Comparison of ENCODE assay signal across 8 cellular contexts in the genomic region with DNA sequence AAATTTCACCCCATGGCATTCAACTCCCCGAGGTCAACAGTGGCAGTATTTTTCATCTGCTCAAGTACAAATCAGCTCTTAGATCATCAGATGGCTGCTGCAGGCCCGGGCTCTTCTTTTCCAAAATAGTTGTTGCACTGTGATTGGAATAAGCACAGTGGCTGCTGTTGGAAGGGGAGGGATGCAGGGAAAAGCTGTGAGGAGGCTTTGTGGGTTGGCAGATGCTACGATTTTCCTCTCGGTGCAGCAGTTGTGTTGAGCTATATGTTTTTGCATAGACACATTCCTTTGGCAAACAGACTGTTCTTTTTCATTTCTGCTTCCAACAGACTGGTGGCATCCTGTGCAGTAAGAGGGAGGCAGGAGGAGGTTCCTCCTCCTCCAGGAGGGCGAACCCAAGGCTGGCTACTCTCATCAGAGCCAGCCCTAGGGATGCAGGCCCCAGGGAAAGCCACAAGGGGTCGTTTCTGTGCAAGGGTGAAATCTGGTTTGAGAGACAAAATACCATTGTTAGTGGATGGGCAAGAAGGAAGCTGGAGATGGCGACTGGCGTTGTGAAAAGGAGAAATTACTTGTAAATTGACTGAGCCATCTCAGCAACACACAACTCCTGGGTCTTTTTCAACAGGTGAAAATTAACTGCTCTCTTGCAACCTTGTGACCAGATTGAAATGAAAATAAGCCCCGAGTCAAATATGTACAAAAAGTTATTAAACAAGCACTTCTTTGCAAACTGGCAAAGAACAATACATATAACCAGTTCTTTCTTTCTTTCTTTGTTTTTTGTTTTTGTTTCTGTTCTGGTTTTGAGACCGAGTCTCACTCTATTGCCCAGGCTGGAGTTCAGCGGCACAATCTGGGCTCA. TPM values are rescaled to one million over a fixed set of nuclear protein-coding genes. Genes with fewer than 3 reads are reported as not detected.
A peak's percentile ranks its signal among the peaks of the same experiment; 100 is the strongest.
DNase-seq lines count a peak whose midpoint lies in the region; ATAC-seq lines count a peak whose summit lies in the region.

No MANE protein-coding gene starts in this region.

- H3K9me3 ChIP-seq in KOPT-K1 (ENCODE audit: insufficient read depth, low read length, poor library complexity, severe bottlenecking): no peaks in the 10 kb centered on the region

- H3K4me3 Mint-ChIP-seq in activated naive CD4-positive, alpha-beta T cell treated with anti-CD3 and anti-CD28 coated beads, Interleukin-2, amount 10 ng/mL, durations not matched to agents 7 days and 5 days: no peak overlapping the region

- no peaks in the 10 kb centered on the region for H3K36me3 Mint-ChIP-seq in activated naive CD4-positive, alpha-beta T cell treated with anti-CD3 and anti-CD28 coated beads, Interleukin-2, amount 10 ng/mL, durations not matched to agents 7 days and 5 days

- ATAC-seq in Right ventricle myocardium inferior: peak; percentile 67

- H3K27me3 Mint-ChIP-seq in activated naive CD4-positive, alpha-beta T cell treated with anti-CD3 and anti-CD28 coated beads, Interleukin-2, amount 10 ng/mL, durations not matched to agents 7 days and 5 days: peaks cover 20% of the 10 kb centered on the region

- H3K4me1 Mint-ChIP-seq in activated naive CD4-positive, alpha-beta T cell treated with anti-CD3 and anti-CD28 coated beads, Interleukin-2, amount 10 ng/mL, durations not matched to agents 7 days and 5 days: peaks cover 13% of the 10 kb centered on the region

- DNase-seq in Right ventricle myocardium inferior (ENCODE audit: missing footprints) (no peak), cardiac septum (ENCODE audit: low spot score) (no peak), SKM-1 (lab: John Stamatoyannopoulos, UW; ENCODE audit: unreplicated experiment) (peak; percentile 88), glomerular visceral epithelial cell (ENCODE audit: extremely low spot score) (peak; percentile 70), posterior vena cava (ENCODE audit: low spot score) (peak; percentile 87), ureter (ENCODE audit: low spot score) (peak; percentile 69)
- DNase-seq in activated naive CD4-positive, alpha-beta T cell treated with anti-CD3 and anti-CD28 coated beads, Interleukin-2, amount 10 ng/mL, durations not matched to agents 7 days and 5 days: peak; percentile 77

- no peak overlapping the region for H3K27ac Mint-ChIP-seq in activated naive CD4-positive, alpha-beta T cell treated with anti-CD3 and anti-CD28 coated beads, Interleukin-2, amount 10 ng/mL, durations not matched to agents 7 days and 5 days

- H3K9me3 Mint-ChIP-seq in activated naive CD4-positive, alpha-beta T cell treated with anti-CD3 and anti-CD28 coated beads, Interleukin-2, amount 10 ng/mL, durations not matched to agents 7 days and 5 days: no peaks in the 10 kb centered on the region

- CTCF ChIA-PET in activated naive CD4-positive, alpha-beta T cell treated with anti-CD3 and anti-CD28 coated beads, Interleukin-2, amount 10 ng/mL, durations not matched to agents 7 days and 5 days (lab: Charles Lee): interaction anchor here (0.7 to 5.2 kb wide), 20 partner anchors 9 to 392 kb away, joined by 3 to 93 read pairs (median 5); no protein-coding TSS in a partner anchor

- H3K27ac ChIP-seq in KOPT-K1 (ENCODE audit: low read depth, low read length, poor library complexity, severe bottlenecking): peak overlapping the region; percentile 3

- intact Hi-C loops in Right ventricle myocardium inferior (cut with DNase I) (loop anchor here (1.0 kb wide), 1 partner anchor 152 kb away; no protein-coding TSS in a partner anchor), cardiac septum (cut with DNase I) (no loop called here), posterior vena cava (cut with DNase I) (loop anchor here (5.0 kb wide), 1 partner anchor 153 kb away; no protein-coding TSS in a partner anchor)

- H3K36me3 ChIP-seq in KOPT-K1 (ENCODE audit: insufficient read depth, low read length): no peaks in the 10 kb centered on the region

RNA-seq across cellular contexts. Expression of a gene that starts 26.6 kb away (rescaled TPM):
- total RNA-seq in Right ventricle myocardium inferior (3.5 TPM), cardiac septum (4.2 TPM), posterior vena cava (10 to 100 TPM; 13.0 to 23.6 TPM), ureter (31.5 TPM)

Comparison
In these comparisons a context has a peak if more than half of its experiments do, and no peak if none do; other contexts are left out.
1. DNase-seq: peak in SKM-1 (single experiment), activated naive CD4-positive, alpha-beta T cell treated with anti-CD3 and anti-CD28 coated beads, Interleukin-2, amount 10 ng/mL, durations not matched to agents 7 days and 5 days (single experiment), glomerular visceral epithelial cell (single experiment), posterior vena cava (single experiment) and ureter (single experiment); none in Right ventricle myocardium inferior (single experiment) and cardiac septum (single experiment).